1 cellular context compared by ENCODE assay signal in the genomic region with DNA sequence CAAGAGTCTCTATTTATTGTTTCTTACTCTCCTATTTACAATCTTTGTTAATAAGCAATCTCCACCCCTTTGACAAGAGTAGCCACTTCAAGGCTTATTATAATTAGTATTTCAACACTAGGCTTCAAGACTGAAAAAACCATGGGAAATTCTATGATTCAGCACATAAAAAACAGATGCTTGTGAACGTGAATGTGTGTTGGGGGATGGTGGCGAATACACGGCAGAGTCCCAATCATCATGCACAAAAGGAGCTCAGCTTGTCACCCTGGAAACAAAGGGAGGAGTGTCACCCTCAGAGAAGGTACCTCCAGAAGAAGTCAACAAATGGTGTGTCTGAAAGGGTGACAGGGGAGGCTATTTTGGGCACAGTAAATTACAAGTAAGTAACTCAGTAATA.
TF ChIP-seq lines count a peak whose summit lies in the region.

No MANE protein-coding gene starts in this region.

TF ChIP-seq in IMR-90, 13 proteins besides CTCF, POLR2A, EP300 and RAD21:
- TF ChIP-seq NFE2L2 (IDR thresholded peaks at IDR 0.05; ENCODE audit: low read depth, low read length) (no peak), CEBPB (IDR thresholded peaks at IDR 0.05; ENCODE audit: low read depth, low read length) (no peak), RFX5 (IDR thresholded peaks at IDR 0.05; ENCODE audit: low read depth, low read length) (no peak), BHLHE40 (IDR thresholded peaks at IDR 0.05; ENCODE audit: low read depth, low read length) (no peak), MAZ (IDR thresholded peaks at IDR 0.05; ENCODE audit: borderline replicate concordance, low read depth, low read length) (no peak), FOS (IDR thresholded peaks at IDR 0.05; ENCODE audit: low read depth, low read length) (no peak), MAFK (IDR thresholded peaks at IDR 0.05; ENCODE audit: low read depth, low read length) (no peak), CHD1 (IDR thresholded peaks at IDR 0.05; ENCODE audit: low read depth, low read length) (no peak), SMC3 (IDR thresholded peaks at IDR 0.05; ENCODE audit: low read depth, low read length) (no peak), RCOR1 (IDR thresholded peaks at IDR 0.05; ENCODE audit: insufficient replicate concordance, low read length) (no peak), MXI1 (IDR thresholded peaks at IDR 0.05; ENCODE audit: borderline replicate concordance, low read depth, low read length) (no peak)
- TF ChIP-seq, protein P1, sequence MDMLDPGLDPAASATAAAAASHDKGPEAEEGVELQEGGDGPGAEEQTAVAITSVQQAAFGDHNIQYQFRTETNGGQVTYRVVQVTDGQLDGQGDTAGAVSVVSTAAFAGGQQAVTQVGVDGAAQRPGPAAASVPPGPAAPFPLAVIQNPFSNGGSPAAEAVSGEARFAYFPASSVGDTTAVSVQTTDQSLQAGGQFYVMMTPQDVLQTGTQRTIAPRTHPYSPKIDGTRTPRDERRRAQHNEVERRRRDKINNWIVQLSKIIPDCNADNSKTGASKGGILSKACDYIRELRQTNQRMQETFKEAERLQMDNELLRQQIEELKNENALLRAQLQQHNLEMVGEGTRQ (IDR thresholded peaks at IDR 0.05; ENCODE audit: low read depth, low read length) = no peak
- TF ChIP-seq, protein P2, sequence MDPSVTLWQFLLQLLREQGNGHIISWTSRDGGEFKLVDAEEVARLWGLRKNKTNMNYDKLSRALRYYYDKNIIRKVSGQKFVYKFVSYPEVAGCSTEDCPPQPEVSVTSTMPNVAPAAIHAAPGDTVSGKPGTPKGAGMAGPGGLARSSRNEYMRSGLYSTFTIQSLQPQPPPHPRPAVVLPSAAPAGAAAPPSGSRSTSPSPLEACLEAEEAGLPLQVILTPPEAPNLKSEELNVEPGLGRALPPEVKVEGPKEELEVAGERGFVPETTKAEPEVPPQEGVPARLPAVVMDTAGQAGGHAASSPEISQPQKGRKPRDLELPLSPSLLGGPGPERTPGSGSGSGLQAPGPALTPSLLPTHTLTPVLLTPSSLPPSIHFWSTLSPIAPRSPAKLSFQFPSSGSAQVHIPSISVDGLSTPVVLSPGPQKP (IDR thresholded peaks at IDR 0.05; ENCODE audit: borderline replicate concordance, low read depth, low read length) = no peak
